In the genomic region with DNA sequence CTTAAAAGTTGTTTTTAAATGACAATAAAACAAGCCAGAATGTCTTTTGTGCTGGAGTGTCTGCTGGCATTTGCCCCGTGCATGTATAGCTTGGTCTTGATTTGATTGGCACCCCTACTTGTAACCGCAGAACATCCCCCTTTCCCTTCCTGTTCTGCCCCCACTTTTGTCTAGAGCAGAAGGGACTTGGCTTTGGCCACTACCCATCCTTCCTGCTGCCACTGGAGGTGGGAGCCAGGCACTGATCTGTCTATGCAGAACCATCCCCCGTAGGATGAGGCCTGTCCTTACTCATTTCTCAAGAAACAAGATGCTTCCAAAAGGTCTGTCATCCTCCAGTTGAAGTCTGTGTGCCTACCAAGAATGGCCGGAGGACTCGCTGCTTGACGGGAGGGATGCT, we compare ENCODE assay signal across 2 cellular contexts.
TF ChIP-seq lines count a peak whose summit lies in the region.

No MANE protein-coding gene starts in this region.

TF ChIP-seq in liver, 16 proteins besides CTCF, POLR2A, EP300 and RAD21:
- TF ChIP-seq MAX (IDR thresholded peaks at IDR 0.05): no peak
- TF ChIP-seq YY1 (IDR thresholded peaks at IDR 0.05): no peak
- no peak for TF ChIP-seq FOXA1 (IDR thresholded peaks at IDR 0.05)
- TF ChIP-seq ZBTB33 (IDR thresholded peaks at IDR 0.05): no peak
- TF ChIP-seq RXRA (IDR thresholded peaks at IDR 0.05): no peak
- no peak for TF ChIP-seq FOXA2 (IDR thresholded peaks at IDR 0.05)
- TF ChIP-seq SP1 (IDR thresholded peaks at IDR 0.05): no peak
- no peak for TF ChIP-seq EGR1 (IDR thresholded peaks at IDR 0.05; ENCODE audit: low read depth in 2 of 2)
- TF ChIP-seq TAF1 (conservative IDR thresholded peaks at IDR 0.05): no peak
- TF ChIP-seq GABPA (IDR thresholded peaks at IDR 0.05 in 1 of 2, conservative IDR thresholded peaks at IDR 0.05 in 1 of 2): no peak
- TF ChIP-seq HNF4A (conservative IDR thresholded peaks at IDR 0.05): no peak
- TF ChIP-seq HNF4G (IDR thresholded peaks at IDR 0.05): no peak
- no peak for TF ChIP-seq JUND (IDR thresholded peaks at IDR 0.05)
- TF ChIP-seq, protein P1, sequence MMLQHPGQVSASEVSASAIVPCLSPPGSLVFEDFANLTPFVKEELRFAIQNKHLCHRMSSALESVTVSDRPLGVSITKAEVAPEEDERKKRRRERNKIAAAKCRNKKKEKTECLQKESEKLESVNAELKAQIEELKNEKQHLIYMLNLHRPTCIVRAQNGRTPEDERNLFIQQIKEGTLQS (IDR thresholded peaks at IDR 0.05): no peak
TF ChIP-seq in liver: peak in this region for 0.

TF ChIP-seq in HepG2, 621 proteins besides CTCF, POLR2A, EP300 and RAD21:
- TF ChIP-seq ZSCAN31 (CRISPR knock-in tag; IDR thresholded peaks at IDR 0.05; ENCODE audit: low read depth) (no peak), ZFYVE20 (CRISPR knock-in tag; IDR thresholded peaks at IDR 0.05; ENCODE audit: borderline replicate concordance, low read depth) (no peak)
